In genomic region chr2:206462240-206462854, GRCh38 we compare ENCODE assay signal across 34 cellular contexts.
DNase-seq lines count a peak whose midpoint lies in the region; TF ChIP-seq lines count a peak whose summit lies in the region.
"Had no signal": no experiment of that assay in that cellular context is flagged by ENCODE, and none has a peak within 500 bp of the region (broad histone marks: within the 10 kb centered on the region; RNA-seq: fewer than 3 reads in every experiment).

No MANE protein-coding gene starts in this region.

- H3K4me1 ChIP-seq in HUES6 (ENCODE audit: control insufficient read depth, insufficient read depth, low read length) (peaks cover 18% of the 10 kb centered on the region), iPS DF 6.9 (ENCODE audit: control insufficient read depth, insufficient read depth, low read length) (peaks cover 3% of the 10 kb centered on the region)
- H3K4me1 ChIP-seq: colonic mucosa, Peyer's patch, upper lobe of left lung had no signal

- H3K9ac ChIP-seq in HUES6 (ENCODE audit: low read length), result no peak overlapping the region

- peaks cover 17% of the 10 kb centered on the region for H3K9me3 ChIP-seq in HUES6 (ENCODE audit: control insufficient read depth, insufficient read depth, low read depth, low read length)
- H3K9me3 ChIP-seq in iPS DF 6.9 (ENCODE audit: control insufficient read depth, insufficient read depth, low read length), result no peaks in the 10 kb centered on the region
- H3K9me3 ChIP-seq: colonic mucosa, Peyer's patch, SJCRH30, upper lobe of left lung had no signal

- H3K4me3 ChIP-seq in HUES6 (ENCODE audit: low read depth, low read length), result 0 out of 2 replicates have a peak overlapping the region, but pooled peaks have one; percentile 0
- no peak overlapping the region for H3K4me3 ChIP-seq in iPS DF 6.9 (ENCODE audit: low read length)
- H3K4me3 ChIP-seq: colonic mucosa, lung, ovary, Peyer's patch, SJCRH30, smooth muscle cell, upper lobe of left lung had no signal

- WGBS in iPS DF 6.9 (ENCODE audit: insufficient coverage, insufficient read length), result no CpG with 5 or more reads among the region's 6 CpGs

- H3K36me3 ChIP-seq in HUES6 (ENCODE audit: control insufficient read depth, insufficient read depth, low read length) (no peaks in the 10 kb centered on the region), iPS DF 6.9 (ENCODE audit: control insufficient read depth, insufficient read depth, low read length) (no peaks in the 10 kb centered on the region)
- H3K36me3 ChIP-seq: colonic mucosa, ovary, Peyer's patch, upper lobe of left lung had no signal

- DNase-seq in ELF-1 (ENCODE audit: low read depth, low spot score) (peak; percentile 39), caudate nucleus (lab: John Stamatoyannopoulos, UW) (peak in 1 of 61 donors; percentile 6), iPS DF 6.9 (ENCODE audit: low read depth, low spot score) (peak; percentile 54), glomerular visceral epithelial cell (ENCODE audit: extremely low spot score) (no peak), erythroblast (lab: John Stamatoyannopoulos, UW) (no peak), NCI-H2081 treated with DMSO at 0.1 percent for 48 hours (lab: John Stamatoyannopoulos, UW) (no peak), SKM-1 (lab: John Stamatoyannopoulos, UW; ENCODE audit: unreplicated experiment) (no peak)
- DNase-seq: ACHN; activated CD4-positive, alpha-beta T cell treated with anti-CD3 and anti-CD28 coated beads, Interleukin-2, amount 10 ng/mL, durations not matched to agents 7 days and 5 days; activated effector memory CD4-positive, alpha-beta T cell treated with anti-CD3 and anti-CD28 coated beads, Interleukin-2, amount 50 U/mL, for 16 hours; activated naive CD8-positive, alpha-beta T cell treated with anti-CD3 and anti-CD28 coated beads for 36 hours; activated T-cell treated with anti-CD3 and anti-CD28 coated beads, Interleukin-2, amount 50 U/mL, for 24 hours; aorta; C1 segment of cervical spinal cord; colonic mucosa; COR-L47; effector CD4-positive, alpha-beta T cell; HFFc6; kidney glomerular epithelial cell; MM.1S; NCI-H1930; NCI-H526; nephron progenitor cell; ovary; Peyer's patch; SJCRH30; stimulated activated naive CD4-positive, alpha-beta T cell; T1000; upper lobe of left lung had no signal

- TF ChIP-seq POLR2A in erythroblast (IDR thresholded peaks at IDR 0.05; ENCODE audit: low read length), result no peak

- no peak overlapping the region for H3K27ac ChIP-seq in HUES6 (ENCODE audit: low read depth, low read length)
- peak overlapping the region; percentile 46 for H3K27ac ChIP-seq in caudate nucleus (ENCODE audit: low read depth, low read length)
- no peak overlapping the region for H3K27ac ChIP-seq in iPS DF 6.9 (ENCODE audit: low read length)
- H3K27ac ChIP-seq: colonic mucosa, HL-60, ovary, Peyer's patch, SJCRH30, upper lobe of left lung, VCaP had no signal

- H3K27me3 ChIP-seq in HUES6 (ENCODE audit: control insufficient read depth, insufficient read depth, low read length) (no peaks in the 10 kb centered on the region), iPS DF 6.9 (ENCODE audit: control insufficient read depth, insufficient read depth, low read length) (no peaks in the 10 kb centered on the region)
- H3K27me3 ChIP-seq: colonic mucosa, ovary, Peyer's patch, SJCRH30, upper lobe of left lung had no signal

Comparison
In these comparisons a context has a peak if more than half of its experiments do, and no peak if none do; other contexts are left out.
1. DNase-seq: peak in ELF-1 (single experiment) and iPS DF 6.9 (single experiment); none in glomerular visceral epithelial cell (single experiment), erythroblast (0 of 2), NCI-H2081 treated with DMSO at 0.1 percent for 48 hours (single experiment) and SKM-1 (single experiment).